In the genomic region with DNA sequence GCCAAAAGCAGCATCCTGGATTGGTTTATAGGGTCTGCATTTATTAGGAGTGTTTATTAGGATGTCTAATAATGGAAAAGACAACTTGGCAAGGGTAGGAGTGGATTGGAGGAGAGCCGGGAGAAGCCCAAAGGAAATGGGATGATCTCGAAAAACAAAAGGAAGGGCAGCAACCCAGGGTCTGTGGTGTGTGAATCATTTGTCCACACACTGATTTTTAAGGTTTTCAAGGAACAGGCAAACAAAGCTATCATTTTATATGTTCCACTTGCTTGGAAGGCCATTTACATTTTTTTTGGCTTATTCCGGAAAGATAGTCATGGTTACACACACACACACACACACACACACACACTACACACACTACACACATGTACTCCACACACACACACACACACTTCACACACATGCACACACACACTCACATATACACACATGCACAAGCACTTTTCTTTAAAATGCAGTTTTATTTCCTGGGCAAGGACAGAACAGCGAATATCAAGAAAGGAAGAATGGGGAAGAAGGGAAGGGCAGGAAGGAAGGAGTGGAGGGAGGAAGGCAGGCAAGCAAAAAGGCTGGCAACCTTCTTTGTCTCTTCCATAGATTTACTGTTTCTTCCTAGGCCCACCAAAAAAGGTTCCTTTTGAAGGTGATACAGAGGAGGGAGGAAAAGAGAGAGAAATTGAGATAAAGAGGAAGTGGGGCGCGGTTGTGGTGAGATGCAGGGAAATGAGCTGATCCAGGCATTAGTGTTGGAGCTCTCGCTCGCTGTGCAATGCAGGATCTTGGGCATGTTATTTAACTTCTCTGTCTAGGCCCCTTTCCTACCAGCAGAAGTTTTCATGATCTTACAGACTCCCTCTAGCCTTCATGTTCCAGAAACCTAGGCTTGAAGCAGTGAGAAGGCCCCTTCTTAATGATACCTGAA, we compare ENCODE assay signal across 9 cellular contexts.
DNase-seq lines count a peak whose midpoint lies in the region; ATAC-seq, FAIRE-seq and TF ChIP-seq lines count a peak whose summit lies in the region.
"Had no signal": no experiment of that assay in that cellular context is flagged by ENCODE, and none has a peak within 500 bp of the region (broad histone marks: within the 10 kb centered on the region; RNA-seq: fewer than 3 reads in every experiment).

No MANE protein-coding gene starts in this region.

- H3K4me3 Mint-ChIP-seq in GM23338, result no peak overlapping the region

- no peaks in the 10 kb centered on the region for H3K79me2 ChIP-seq in GM23338 (replicated peaks; ENCODE audit: insufficient read depth)
- no peaks in the 10 kb centered on the region for H3K79me2 ChIP-seq in osteoblast (ENCODE audit: insufficient read depth, low read length)

- H3K4me1 Mint-ChIP-seq in GM23338, result peaks cover 48% of the 10 kb centered on the region

- no peaks in the 10 kb centered on the region for H3K36me3 Mint-ChIP-seq in GM23338 (ENCODE audit: low read depth)

- H3K27me3 Mint-ChIP-seq in GM23338 (ENCODE audit: insufficient read depth, low read depth, poor library complexity), result peaks cover 12% of the 10 kb centered on the region

- no peak overlapping the region for H3K27ac Mint-ChIP-seq in GM23338

- no peak overlapping the region for H3K4me3 ChIP-seq in GM23338
- no peak overlapping the region for H3K4me3 ChIP-seq in osteoblast (ENCODE audit: insufficient read depth, low read length)

- H3K27me3 ChIP-seq in GM23338 (ENCODE audit: insufficient read depth) (no peaks in the 10 kb centered on the region), osteoblast (ENCODE audit: insufficient read depth, low read length) (no peaks in the 10 kb centered on the region)

- H3K36me3 ChIP-seq in GM23338 (ENCODE audit: insufficient read depth) (no peaks in the 10 kb centered on the region), osteoblast (ENCODE audit: insufficient read depth, low read length) (no peaks in the 10 kb centered on the region)

- no peaks in the 10 kb centered on the region for H3K9me3 Mint-ChIP-seq in GM23338

- FAIRE-seq in frontal cortex (lab: Jason Lieb, UNC), result no peak
- FAIRE-seq: endometrium had no signal

- H2AFZ ChIP-seq in GM23338 (peak overlapping the region; percentile 90), osteoblast (ENCODE audit: low read length) (no peak overlapping the region)

- peaks cover 37% of the 10 kb centered on the region for H3K4me1 ChIP-seq in GM23338 (ENCODE audit: insufficient read depth)
- peaks cover 14% of the 10 kb centered on the region for H3K4me1 ChIP-seq in osteoblast (ENCODE audit: insufficient read depth, low read length)

- peak; percentile 43 for ATAC-seq in GM18858 (IDR thresholded peaks at IDR 0.05; ENCODE audit: unreplicated experiment)
- no peak for ATAC-seq in GM23338

- no peak for DNase-seq in GM23338 (ENCODE audit: low spot score)
- peak; percentile 39 for DNase-seq in NCI-H69 (lab: John Stamatoyannopoulos, UW)
- peak; percentile 35 for DNase-seq in foreskin melanocyte
- no peak for DNase-seq in NCI-H1436 treated with DMSO at 0.1 percent for 48 hours (lab: John Stamatoyannopoulos, UW)
- DNase-seq in frontal cortex (ENCODE audit: low spot score in 2 of 2), result no peak
- no peak for DNase-seq in osteoblast (ENCODE audit: insufficient read length, low spot score, missing footprints)
- DNase-seq in middle frontal gyrus (ENCODE audit: extremely low spot score, low spot score), result no peak

- H3K4me2 ChIP-seq in GM23338, result no peak overlapping the region; the same call in 1 of the 2 replicates
- H3K4me2 ChIP-seq in osteoblast (ENCODE audit: insufficient read depth, low read length), result no peak overlapping the region

- H3K27ac ChIP-seq in GM23338 (ENCODE audit: low read depth) (no peak overlapping the region), osteoblast (ENCODE audit: low read depth, low read length) (no peak overlapping the region)

- no peaks in the 10 kb centered on the region for H3K9me2 ChIP-seq in GM23338 (ENCODE audit: insufficient read depth)

- H4K20me1 ChIP-seq in GM23338 (replicated peaks; ENCODE audit: insufficient read depth), result no peaks in the 10 kb centered on the region
- no peaks in the 10 kb centered on the region for H4K20me1 ChIP-seq in osteoblast (ENCODE audit: insufficient read depth, low read length)

- H3K9me3 ChIP-seq in osteoblast (ENCODE audit: low read depth, low read length), result no peaks in the 10 kb centered on the region

- TF ChIP-seq CTCF in GM23338 (conservative IDR thresholded peaks at IDR 0.05; ENCODE audit: low read depth in 2 of 2) (no peak), osteoblast (IDR thresholded peaks at IDR 0.05; ENCODE audit: extremely low read depth, low read depth, low read length) (no peak)

- 0 out of 2 replicates have a peak, but pooled peaks cover 5% of the 10 kb centered on the region for H3F3A ChIP-seq in GM23338 (replicated peaks; ENCODE audit: low read depth)

TF ChIP-seq in GM23338, 12 proteins besides CTCF, POLR2A, EP300 and RAD21 (continues in another document):
- TF ChIP-seq JUNB (IDR thresholded peaks at IDR 0.05; ENCODE audit: unreplicated experiment) (no peak), STAT1 (IDR thresholded peaks at IDR 0.05; ENCODE audit: unreplicated experiment) (no peak), EZH2 (IDR thresholded peaks at IDR 0.05; ENCODE audit: low read depth, unreplicated experiment) (no peak), POLR2AphosphoS5 (IDR thresholded peaks at IDR 0.05; ENCODE audit: low read depth) (no peak), NANOG (IDR thresholded peaks at IDR 0.05; ENCODE audit: borderline replicate concordance) (no peak), ZNF114 (CRISPR knock-in tag; IDR thresholded peaks at IDR 0.05) (no peak), ZNF331 (CRISPR knock-in tag; IDR thresholded peaks at IDR 0.05; ENCODE audit: low read depth) (no peak), EZH2phosphoT487 (IDR thresholded peaks at IDR 0.05; ENCODE audit: unreplicated experiment) (no peak)
- TF ChIP-seq, protein P1, sequence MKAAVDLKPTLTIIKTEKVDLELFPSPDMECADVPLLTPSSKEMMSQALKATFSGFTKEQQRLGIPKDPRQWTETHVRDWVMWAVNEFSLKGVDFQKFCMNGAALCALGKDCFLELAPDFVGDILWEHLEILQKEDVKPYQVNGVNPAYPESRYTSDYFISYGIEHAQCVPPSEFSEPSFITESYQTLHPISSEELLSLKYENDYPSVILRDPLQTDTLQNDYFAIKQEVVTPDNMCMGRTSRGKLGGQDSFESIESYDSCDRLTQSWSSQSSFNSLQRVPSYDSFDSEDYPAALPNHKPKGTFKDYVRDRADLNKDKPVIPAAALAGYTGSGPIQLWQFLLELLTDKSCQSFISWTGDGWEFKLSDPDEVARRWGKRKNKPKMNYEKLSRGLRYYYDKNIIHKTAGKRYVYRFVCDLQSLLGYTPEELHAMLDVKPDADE (IDR thresholded peaks at IDR 0.05), result no peak
- TF ChIP-seq, protein P2, sequence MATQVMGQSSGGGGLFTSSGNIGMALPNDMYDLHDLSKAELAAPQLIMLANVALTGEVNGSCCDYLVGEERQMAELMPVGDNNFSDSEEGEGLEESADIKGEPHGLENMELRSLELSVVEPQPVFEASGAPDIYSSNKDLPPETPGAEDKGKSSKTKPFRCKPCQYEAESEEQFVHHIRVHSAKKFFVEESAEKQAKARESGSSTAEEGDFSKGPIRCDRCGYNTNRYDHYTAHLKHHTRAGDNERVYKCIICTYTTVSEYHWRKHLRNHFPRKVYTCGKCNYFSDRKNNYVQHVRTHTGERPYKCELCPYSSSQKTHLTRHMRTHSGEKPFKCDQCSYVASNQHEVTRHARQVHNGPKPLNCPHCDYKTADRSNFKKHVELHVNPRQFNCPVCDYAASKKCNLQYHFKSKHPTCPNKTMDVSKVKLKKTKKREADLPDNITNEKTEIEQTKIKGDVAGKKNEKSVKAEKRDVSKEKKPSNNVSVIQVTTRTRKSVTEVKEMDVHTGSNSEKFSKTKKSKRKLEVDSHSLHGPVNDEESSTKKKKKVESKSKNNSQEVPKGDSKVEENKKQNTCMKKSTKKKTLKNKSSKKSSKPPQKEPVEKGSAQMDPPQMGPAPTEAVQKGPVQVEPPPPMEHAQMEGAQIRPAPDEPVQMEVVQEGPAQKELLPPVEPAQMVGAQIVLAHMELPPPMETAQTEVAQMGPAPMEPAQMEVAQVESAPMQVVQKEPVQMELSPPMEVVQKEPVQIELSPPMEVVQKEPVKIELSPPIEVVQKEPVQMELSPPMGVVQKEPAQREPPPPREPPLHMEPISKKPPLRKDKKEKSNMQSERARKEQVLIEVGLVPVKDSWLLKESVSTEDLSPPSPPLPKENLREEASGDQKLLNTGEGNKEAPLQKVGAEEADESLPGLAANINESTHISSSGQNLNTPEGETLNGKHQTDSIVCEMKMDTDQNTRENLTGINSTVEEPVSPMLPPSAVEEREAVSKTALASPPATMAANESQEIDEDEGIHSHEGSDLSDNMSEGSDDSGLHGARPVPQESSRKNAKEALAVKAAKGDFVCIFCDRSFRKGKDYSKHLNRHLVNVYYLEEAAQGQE (IDR thresholded peaks at IDR 0.05; ENCODE audit: unreplicated experiment), result no peak

Comparison
In these comparisons a context has a peak if more than half of its experiments do, and no peak if none do; other contexts are left out.
1. DNase-seq: peak in NCI-H69 (single experiment) and foreskin melanocyte (single experiment); none in GM23338 (single experiment), NCI-H1436 treated with DMSO at 0.1 percent for 48 hours (single experiment), frontal cortex (0 of 2), osteoblast (single experiment) and middle frontal gyrus (single experiment).